In genomic region chr10:32971536-32972091, GRCh38 we compare ENCODE assay signal across 9 cellular contexts. TPM values are rescaled to one million over a fixed set of nuclear protein-coding genes. Genes with fewer than 3 reads are reported as not detected.
DNase-seq lines count a peak whose midpoint lies in the region; ATAC-seq, FAIRE-seq and TF ChIP-seq lines count a peak whose summit lies in the region.
"Had no signal": no experiment of that assay in that cellular context is flagged by ENCODE, and none has a peak within 500 bp of the region (broad histone marks: within the 10 kb centered on the region; RNA-seq: fewer than 3 reads in every experiment).

No MANE protein-coding gene starts in this region.

- BruUV-seq in K562 (replicated peaks; lab: Mats Ljungman, UMichigan), result no TSS peak

- H3K9me2 ChIP-seq in GM23338 (ENCODE audit: insufficient read depth), result no peaks in the 10 kb centered on the region

- peak; percentile 96 for FAIRE-seq in K562 (lab: Jason Lieb, UNC)
- no peak for FAIRE-seq in pancreas (lab: Jason Lieb, UNC)
- FAIRE-seq: TTC549 had no signal

- H3K4me2 ChIP-seq in GM23338, result peak overlapping the region; percentile 58
- peak overlapping the region; percentile 46 for H3K4me2 ChIP-seq in K562 (ENCODE audit: insufficient read depth, low read length)

- TF ChIP-seq EP300 in K562 (IDR thresholded peaks at IDR 0.05; ENCODE audit: low read length), result peak; percentile 93

- H3K4me3 Mint-ChIP-seq in GM23338, result peak overlapping the region; percentile 46; the same call in 1 of the 3 replicates

- no peak for DNase-seq in GM23338 (ENCODE audit: low spot score)
- peak; percentile 57 to 86 (median 74) for DNase-seq in NCI-H1417 (lab: John Stamatoyannopoulos, UW)
- DNase-seq in K562 (ENCODE audit: extremely low read depth in 1 of 4, low spot score in 3 of 4), result peak; percentile 45 to 88 (median 64)
- DNase-seq in pancreas, result peak in 3 of 6 donors; percentile 39 to 59 (median 55)
- no peak for DNase-seq in GDM1 (lab: John Stamatoyannopoulos, UW)
- no peak for DNase-seq in hippocampal formation (lab: John Stamatoyannopoulos, UW)
- DNase-seq: HCEC 1CT had no signal

- peaks cover 28% of the 10 kb centered on the region for H3K4me1 Mint-ChIP-seq in GM23338

- H3K36me3 ChIP-seq in GM23338 (ENCODE audit: insufficient read depth), result no peaks in the 10 kb centered on the region
- H3K36me3 ChIP-seq in K562 (ENCODE audit: control insufficient read depth, insufficient read depth, low read length), result no peaks in the 10 kb centered on the region
- no peaks in the 10 kb centered on the region for H3K36me3 ChIP-seq in pancreas

- H3K27ac ChIP-seq in GM23338 (ENCODE audit: low read depth), result peak overlapping the region; percentile 18; the same call in 1 of the 2 replicates
- peak overlapping the region; percentile 74 for H3K27ac ChIP-seq in K562 (ENCODE audit: extremely low read depth, low read depth, low read length)
- H3K27ac ChIP-seq in pancreas, result peak overlapping the region in 2 of 4 donors; percentile 36 to 51

- in situ Hi-C loops in K562 (cut with MboI), result no loop called here

- TF ChIP-seq CTCF in GM23338 (conservative IDR thresholded peaks at IDR 0.05; ENCODE audit: low read depth in 2 of 2) (no peak), K562 (IDR thresholded peaks at IDR 0.05 in 2 of 3, conservative IDR thresholded peaks at IDR 0.05 in 1 of 3; ENCODE audit: insufficient read depth in 2 of 3, low read depth in 1 of 3, low read length in 3 of 3) (no peak), pancreas (IDR thresholded peaks at IDR 0.05) (no peak)

- H3K9me3 Mint-ChIP-seq in GM23338, result no peaks in the 10 kb centered on the region; the same call in 2 of the 3 replicates

- WGBS in K562 (ENCODE audit: insufficient coverage, low coverage, missing lambda C conversion rate), result 1% methylated on average over 6 of the region's 6 CpGs
- 23 to 24% methylated on average over 6 of the region's 6 CpGs for WGBS in pancreas, 2 donors

- no peaks in the 10 kb centered on the region for H3K9me1 ChIP-seq in K562 (ENCODE audit: control insufficient read depth, insufficient read depth, low read length)

- no peaks in the 10 kb centered on the region for H3K79me2 ChIP-seq in GM23338 (replicated peaks; ENCODE audit: insufficient read depth)
- H3K79me2 ChIP-seq in K562 (ENCODE audit: control insufficient read depth, insufficient read depth, low read length), result no peaks in the 10 kb centered on the region

- H3K27me3 ChIP-seq in GM23338 (ENCODE audit: insufficient read depth), result no peaks in the 10 kb centered on the region
- no peaks in the 10 kb centered on the region for H3K27me3 ChIP-seq in K562 (ENCODE audit: control insufficient read depth in 2 of 2, insufficient read depth in 2 of 2, low read length in 2 of 2)
- H3K27me3 ChIP-seq in pancreas, result no peaks in the 10 kb centered on the region

- CTCF ChIA-PET in K562 (lab: Yijun Ruan, JAX; ENCODE audit: low intra/inter-chr PET ratio), result no interaction called here

- H3K4me1 ChIP-seq in GM23338 (ENCODE audit: insufficient read depth) (peaks cover 27% of the 10 kb centered on the region), K562 (replicated peaks in 1 of 2; ENCODE audit: control insufficient read depth in 2 of 2, insufficient read depth in 2 of 2, low read length in 2 of 2) (peaks cover 11 to 33% of the 10 kb centered on the region in 2 experiments), pancreas (peaks cover 0 to 18% (median 6%) of the 10 kb centered on the region in 3 donors)

- no peaks in the 10 kb centered on the region for H3F3A ChIP-seq in GM23338 (replicated peaks; ENCODE audit: low read depth)

- peaks cover 3% of the 10 kb centered on the region for H3K27me3 Mint-ChIP-seq in GM23338 (ENCODE audit: insufficient read depth, low read depth, poor library complexity)

- H3K9me3 ChIP-seq in K562 (replicated peaks; ENCODE audit: control insufficient read depth, insufficient read depth, low read depth, low read length) (no peaks in the 10 kb centered on the region), pancreas (no peaks in the 10 kb centered on the region)

- H3K36me3 Mint-ChIP-seq in GM23338 (ENCODE audit: low read depth), result no peaks in the 10 kb centered on the region; the same call in 2 of the 3 replicates

- intact Hi-C loops in K562 (cut with micrococcal nuclease) (loop anchor here (1.0 to 2.0 kb wide), 3 partner anchors 9 to 13 kb away; partner anchors contain the start of gene ITGB1), pancreas (cut with DNase I) (no loop called here)

- H3K9ac ChIP-seq in K562 (ENCODE audit: insufficient read depth in 1 of 2, low read depth in 2 of 2, low read length in 2 of 2), result peak overlapping the region in 1 of 2 experiments; percentile 54; a peak in 2 of 4 replicates

- POLR2A ChIA-PET in K562 (lab: Yijun Ruan, JAX), result interaction anchor here (0.6 to 2.4 kb wide), 9 partner anchors 9 to 526 kb away, joined by 3 to 23 read pairs (median 5); no protein-coding TSS in a partner anchor

- no peak overlapping the region for H3K4me3 ChIP-seq in GM23338
- H3K4me3 ChIP-seq in K562, result no peak overlapping the region
- no peak overlapping the region for H3K4me3 ChIP-seq in pancreas

- peak overlapping the region; percentile 18; the same call in 1 of the 2 replicates for H2AFZ ChIP-seq in GM23338
- peak overlapping the region; percentile 83 for H2AFZ ChIP-seq in K562 (ENCODE audit: low read depth, low read length)

- H4K20me1 ChIP-seq in GM23338 (replicated peaks; ENCODE audit: insufficient read depth), result no peaks in the 10 kb centered on the region
- H4K20me1 ChIP-seq in K562 (replicated peaks; ENCODE audit: control insufficient read depth, insufficient read depth, low read length), result no peaks in the 10 kb centered on the region

- no peak for TF ChIP-seq POLR2A in K562 (conservative IDR thresholded peaks at IDR 0.05)

- H3K27ac Mint-ChIP-seq in GM23338, result peak overlapping the region; percentile 84

- TF ChIP-seq RAD21 in K562 (CRISPR knock-in tag; conservative IDR thresholded peaks at IDR 0.05 in 1 of 2, IDR thresholded peaks at IDR 0.05 in 1 of 2), result no peak; a peak in 2 of 4 replicates

- ATAC-seq in GM23338 (peak; percentile 87), K562 (peak; percentile 93), pancreas (peak; percentile 94 to 98 (median 97)), GM21528 (IDR thresholded peaks at IDR 0.05; ENCODE audit: low FRiP score, unreplicated experiment) (no peak)

TF ChIP-seq in K562, 482 proteins besides CTCF, POLR2A, EP300 and RAD21 (continues in another document):
- TF ChIP-seq EGR1 (conservative IDR thresholded peaks at IDR 0.05), result no peak
- TF ChIP-seq KDM1A (IDR thresholded peaks at IDR 0.05), result peak; percentile 60 to 77; a peak in 2 of 4 replicates
- TF ChIP-seq THAP7 (CRISPR knock-in tag; IDR thresholded peaks at IDR 0.05), result no peak
- TF ChIP-seq MTF1 (CRISPR knock-in tag; IDR thresholded peaks at IDR 0.05; ENCODE audit: borderline replicate concordance), result no peak
- TF ChIP-seq SOX6 (IDR thresholded peaks at IDR 0.05), result peak; percentile 59
- no peak for TF ChIP-seq HIVEP1 (CRISPR knock-in tag; IDR thresholded peaks at IDR 0.05)
- no peak for TF ChIP-seq SMC3 (conservative IDR thresholded peaks at IDR 0.05; ENCODE audit: insufficient read depth, low read depth, low read length)
- peak; percentile 59 for TF ChIP-seq NCOR1 (IDR thresholded peaks at IDR 0.05)
- TF ChIP-seq ZNF12 (CRISPR knock-in tag; IDR thresholded peaks at IDR 0.05), result no peak
- TF ChIP-seq NFIC (IDR thresholded peaks at IDR 0.05), result peak; percentile 39; the same call in 1 of the 2 replicates
- peak; percentile 81 for TF ChIP-seq SMARCA4 (IDR thresholded peaks at IDR 0.05)
- TF ChIP-seq NEUROD1 (IDR thresholded peaks at IDR 0.05; ENCODE audit: borderline replicate concordance, low read depth, low read length, partially characterized antibody), result peak; percentile 22
- peak; percentile 54; the same call in 1 of the 2 replicates for TF ChIP-seq ZBTB2 (IDR thresholded peaks at IDR 0.05)

RNA-seq across cellular contexts. Expression of gene ITGB1, which starts 13.6 kb away (rescaled TPM):
- 439 and 441 TPM in 2 replicates for total RNA-seq in GM23338 (2014; rRNA removed; shearing (Covaris generic))
- polyA plus RNA-seq in GM23338 (2016; fragmentation: Nextera tagmentation; extraction: Ambion mirVana), result 309 and 317 TPM in 2 replicates
- total RNA-seq in K562 (2011; cell fraction: chromatin; rRNA removed; ENCODE audit: low replicate concordance), result 67.4 and 220 TPM in 2 replicates
- 103 and 140 TPM in 2 replicates for total RNA-seq in K562 (2011; cell fraction: nucleolus; rRNA removed)
- 195 and 215 TPM in 2 replicates for total RNA-seq in K562 (2011; cell fraction: nucleoplasm; rRNA removed)
- 173 and 176 TPM in 2 replicates for total RNA-seq in K562 (2014; rRNA removed)
- total RNA-seq in K562 (2014; rRNA removed; fragmentation: Illumina TruSeq; extraction: Trizol), result 172 and 199 TPM in 2 replicates
- 175 and 190 TPM in 2 replicates for total RNA-seq in K562 (2015; rRNA removed; fragmentation: Illumina TruSeq; extraction: Trizol)
- 155 and 160 TPM in 2 replicates for total RNA-seq in K562 (2021)
- polyA plus RNA-seq in K562 (2011; rRNA removed), result 135 and 194 TPM in 2 replicates
- 28.8 and 90.8 TPM in 2 replicates for polyA plus RNA-seq in K562 (2011; cell fraction: cytosol; rRNA removed)
- 26.1 and 44.3 TPM in 2 replicates for polyA plus RNA-seq in K562 (2011; cell fraction: nucleus; rRNA removed)
- polyA plus RNA-seq in K562 (2012), result 135 and 173 TPM in 2 replicates
- 144 and 149 TPM in 2 replicates for polyA plus RNA-seq in K562 (2014; fragmentation: Illumina TruSeq; extraction: Trizol)
- 10 to 100 TPM; 40.2 to 61.9 TPM for polyA plus RNA-seq in K562 (2014; fragmentation: Nextera tagmentation; extraction: Ambion mirVana)
- 133 and 150 TPM in 2 replicates for polyA plus RNA-seq in K562 (2014; rRNA removed)
- polyA minus RNA-seq in K562 (2011; rRNA and poly(A)+ RNA removed), result 277 and 287 TPM in 2 replicates
- polyA minus RNA-seq in K562 (2011; cell fraction: cytosol; rRNA and poly(A)+ RNA removed), result 83.6 and 105 TPM in 2 replicates
- 35.9 and 78.5 TPM in 2 replicates for polyA minus RNA-seq in K562 (2011; cell fraction: nucleus; rRNA and poly(A)+ RNA removed)
- 100 to 1,000 TPM in 5 of 6 donors, 10 to 100 TPM in 1; 81.8 to 316 (median 125) TPM for total RNA-seq in pancreas
- 10 to 100 TPM; 44.0 to 97.3 TPM for polyA plus RNA-seq in pancreas

Comparison
In these comparisons a context has a peak if more than half of its experiments do, and no peak if none do; other contexts are left out.
1. DNase-seq: peak in NCI-H1417 (3 of 3) and K562 (4 of 4); none in GM23338 (single experiment), GDM1 (single experiment) and hippocampal formation (0 of 2).